In genomic region chr20:46122071-46122470, GRCh38 we compare ENCODE assay signal across 14 cellular contexts. TPM values are rescaled to one million over a fixed set of nuclear protein-coding genes. Genes with fewer than 3 reads are reported as not detected.
DNase-seq lines count a peak whose midpoint lies in the region; ATAC-seq and TF ChIP-seq lines count a peak whose summit lies in the region.
"Had no signal": no experiment of that assay in that cellular context is flagged by ENCODE, and none has a peak within 500 bp of the region (broad histone marks: within the 10 kb centered on the region; RNA-seq: fewer than 3 reads in every experiment).

No MANE protein-coding gene starts in this region.

- peaks cover 6% of the 10 kb centered on the region for H3K36me3 Mint-ChIP-seq in effector memory CD8-positive, alpha-beta T cell (ENCODE audit: insufficient read depth)
- no peaks in the 10 kb centered on the region for H3K36me3 Mint-ChIP-seq in mesothelial cell of epicardium

- H3K36me3 ChIP-seq in GM23248 (ENCODE audit: low read depth) = no peaks in the 10 kb centered on the region
- H3K36me3 ChIP-seq in smooth muscle cell (ENCODE audit: low read depth) = no peaks in the 10 kb centered on the region
- no peaks in the 10 kb centered on the region for H3K36me3 ChIP-seq in thyroid gland
- H3K36me3 ChIP-seq: Peyer's patch had no signal

- H2AFZ ChIP-seq in GM23248 (no peak overlapping the region), smooth muscle cell (ENCODE audit: low read depth) (no peak overlapping the region)

- H3K4me2 ChIP-seq in GM23248 (ENCODE audit: unreplicated experiment) = no peak overlapping the region
- H3K4me2 ChIP-seq in smooth muscle cell = peak overlapping the region; percentile 20

- no peaks in the 10 kb centered on the region for H3K9me3 Mint-ChIP-seq in effector memory CD8-positive, alpha-beta T cell
- H3K9me3 Mint-ChIP-seq in mesothelial cell of epicardium = no peaks in the 10 kb centered on the region

- no peaks in the 10 kb centered on the region for H3K27me3 ChIP-seq in GM23248 (replicated peaks; ENCODE audit: insufficient read depth)
- no peaks in the 10 kb centered on the region for H3K27me3 ChIP-seq in smooth muscle cell (ENCODE audit: low read depth)
- no peaks in the 10 kb centered on the region for H3K27me3 ChIP-seq in thyroid gland
- H3K27me3 ChIP-seq: Peyer's patch had no signal

- no peak for TF ChIP-seq POLR2A in thyroid gland (IDR thresholded peaks at IDR 0.05)

- in situ Hi-C loops in GM23248 (cut with MboI) = no loop called here

- H3K9ac ChIP-seq in GM23248 (no peak overlapping the region), smooth muscle cell (ENCODE audit: low read depth) (no peak overlapping the region)

- H3F3A ChIP-seq in GM23248 (ENCODE audit: insufficient read depth) (no peaks in the 10 kb centered on the region), smooth muscle cell (ENCODE audit: low read depth) (peaks cover 5% of the 10 kb centered on the region)

- no peaks in the 10 kb centered on the region for H3K9me3 ChIP-seq in GM23248 (ENCODE audit: low read depth)
- no peaks in the 10 kb centered on the region for H3K9me3 ChIP-seq in smooth muscle cell (replicated peaks; ENCODE audit: low read depth)
- no peaks in the 10 kb centered on the region for H3K9me3 ChIP-seq in thyroid gland
- H3K9me3 ChIP-seq: Peyer's patch had no signal

- WGBS in GM23248 (ENCODE audit: low coverage in 1 of 2, low lambda C conversion rate in 2 of 2, missing lambda C conversion rate in 2 of 2), 2 experiments = 50 to 54% methylated on average over 11 of the region's 11 CpGs
- WGBS in smooth muscle cell (ENCODE audit: low lambda C conversion rate) = 49% methylated on average over 11 of the region's 11 CpGs
- 67 to 85% methylated on average over 11 of the region's 11 CpGs for WGBS in thyroid gland, 2 donors

- no peak overlapping the region for H3K27ac Mint-ChIP-seq in effector memory CD8-positive, alpha-beta T cell
- H3K27ac Mint-ChIP-seq in mesothelial cell of epicardium = no peak overlapping the region
- H3K27ac Mint-ChIP-seq: progenitor cell of endocrine pancreas had no signal

- DNase-seq in GM23248 (peak; percentile 43), fibroblast of the aortic adventitia (ENCODE audit: low read depth) (peak; percentile 63), smooth muscle cell (lab: John Stamatoyannopoulos, UW; ENCODE audit: unreplicated experiment) (no peak), thyroid gland (no peak), mesothelial cell of epicardium (ENCODE audit: low spot score in 2 of 2, unreplicated experiment in 2 of 2) (no peak), NCI-H510A treated with DMSO at 0.1 percent for 48 hours (lab: John Stamatoyannopoulos, UW) (no peak)
- DNase-seq in effector memory CD8-positive, alpha-beta T cell = no peak
- DNase-seq: Calu3, left colon, NCI-H2081 had no signal

- H3K4me3 Mint-ChIP-seq in effector memory CD8-positive, alpha-beta T cell = no peak overlapping the region
- no peak overlapping the region for H3K4me3 Mint-ChIP-seq in mesothelial cell of epicardium

- H4K20me1 ChIP-seq in GM23248 (ENCODE audit: insufficient read depth) (no peaks in the 10 kb centered on the region), smooth muscle cell (ENCODE audit: low read depth) (peaks cover 6% of the 10 kb centered on the region)

- H3K4me1 ChIP-seq in GM23248 (ENCODE audit: insufficient read depth) = peaks cover 6% of the 10 kb centered on the region; the same call in 1 of the 2 replicates
- H3K4me1 ChIP-seq in smooth muscle cell (ENCODE audit: low read depth) = no peaks in the 10 kb centered on the region
- H3K4me1 ChIP-seq in thyroid gland = peaks cover 13 to 17% of the 10 kb centered on the region in 2 donors

- no peaks in the 10 kb centered on the region for H3K9me2 ChIP-seq in GM23248 (ENCODE audit: insufficient read depth)

- intact Hi-C loops in thyroid gland (cut with DNase I) = no loop called here

- H3K27ac ChIP-seq in GM23248 (no peak overlapping the region), smooth muscle cell (ENCODE audit: low read depth) (no peak overlapping the region), thyroid gland (no peak overlapping the region)

- TF ChIP-seq CTCF in fibroblast of the aortic adventitia (IDR thresholded peaks at IDR 0.05; ENCODE audit: insufficient read depth, low read length) (no peak), smooth muscle cell (IDR thresholded peaks at IDR 0.05; ENCODE audit: borderline replicate concordance, insufficient read depth, poor library complexity, severe bottlenecking) (no peak), thyroid gland (IDR thresholded peaks at IDR 0.05) (no peak), mesothelial cell of epicardium (IDR thresholded peaks at IDR 0.05; ENCODE audit: unreplicated experiment) (no peak)

- ATAC-seq in SK-N-SH treated with all-trans-retinoic acid at 6 μM for 48 hours = peak; percentile 91
- no peak for ATAC-seq in effector memory CD8-positive, alpha-beta T cell (replicated peaks)
- ATAC-seq: esophagus mucosa, left colon had no signal

- peaks cover 5 to 23% of the 10 kb centered on the region in 2 donors for H3K27me3 Mint-ChIP-seq in effector memory CD8-positive, alpha-beta T cell
- H3K27me3 Mint-ChIP-seq in mesothelial cell of epicardium (ENCODE audit: low read depth) = peaks cover 19% of the 10 kb centered on the region

- H3K79me2 ChIP-seq in GM23248 (ENCODE audit: insufficient read depth) (no peaks in the 10 kb centered on the region), smooth muscle cell (ENCODE audit: low read depth) (no peaks in the 10 kb centered on the region)

- H3K4me3 ChIP-seq in GM23248 = no peak overlapping the region
- H3K4me3 ChIP-seq in fibroblast of the aortic adventitia (ENCODE audit: low read depth, low read length) = no peak overlapping the region
- no peak overlapping the region for H3K4me3 ChIP-seq in smooth muscle cell
- no peak overlapping the region for H3K4me3 ChIP-seq in thyroid gland (replicated peaks in 1 of 3)
- H3K4me3 ChIP-seq: Peyer's patch had no signal

- peaks cover 8 to 15% of the 10 kb centered on the region in 2 donors for H3K4me1 Mint-ChIP-seq in effector memory CD8-positive, alpha-beta T cell (ENCODE audit: low read depth in 2 of 2)
- peaks cover 7% of the 10 kb centered on the region for H3K4me1 Mint-ChIP-seq in mesothelial cell of epicardium

TF ChIP-seq in SK-N-SH treated with all-trans-retinoic acid at 6 μM for 48 hours, 23 proteins besides CTCF, POLR2A, EP300 and RAD21:
- TF ChIP-seq, protein P1, sequence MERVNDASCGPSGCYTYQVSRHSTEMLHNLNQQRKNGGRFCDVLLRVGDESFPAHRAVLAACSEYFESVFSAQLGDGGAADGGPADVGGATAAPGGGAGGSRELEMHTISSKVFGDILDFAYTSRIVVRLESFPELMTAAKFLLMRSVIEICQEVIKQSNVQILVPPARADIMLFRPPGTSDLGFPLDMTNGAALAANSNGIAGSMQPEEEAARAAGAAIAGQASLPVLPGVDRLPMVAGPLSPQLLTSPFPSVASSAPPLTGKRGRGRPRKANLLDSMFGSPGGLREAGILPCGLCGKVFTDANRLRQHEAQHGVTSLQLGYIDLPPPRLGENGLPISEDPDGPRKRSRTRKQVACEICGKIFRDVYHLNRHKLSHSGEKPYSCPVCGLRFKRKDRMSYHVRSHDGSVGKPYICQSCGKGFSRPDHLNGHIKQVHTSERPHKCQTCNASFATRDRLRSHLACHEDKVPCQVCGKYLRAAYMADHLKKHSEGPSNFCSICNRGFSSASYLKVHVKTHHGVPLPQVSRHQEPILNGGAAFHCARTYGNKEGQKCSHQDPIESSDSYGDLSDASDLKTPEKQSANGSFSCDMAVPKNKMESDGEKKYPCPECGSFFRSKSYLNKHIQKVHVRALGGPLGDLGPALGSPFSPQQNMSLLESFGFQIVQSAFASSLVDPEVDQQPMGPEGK (CRISPR knock-in tag; IDR thresholded peaks at IDR 0.05; ENCODE audit: borderline replicate concordance) = no peak
- TF ChIP-seq CSDC2 (CRISPR knock-in tag; IDR thresholded peaks at IDR 0.05) = no peak
- no peak for TF ChIP-seq ZNF8 (CRISPR knock-in tag; IDR thresholded peaks at IDR 0.05)

RNA-seq across cellular contexts. Expression of gene CD40, which starts 4.0 kb away (rescaled TPM):
- total RNA-seq in GM23248 (2014; rRNA removed; shearing (Covaris generic)) = 1.8 and 2.5 TPM in 2 replicates
- polyA plus RNA-seq in GM23248 (2016; fragmentation: Nextera tagmentation; extraction: Ambion mirVana) = 2.8 and 3.4 TPM in 2 replicates
- total RNA-seq in fibroblast of the aortic adventitia (ENCODE audit: low replicate concordance) = 0.45 and 1.5 TPM in 2 replicates
- 13.8 and 14.5 TPM in 2 replicates for total RNA-seq in smooth muscle cell
- polyA plus RNA-seq in smooth muscle cell = 25.1 and 27.4 TPM in 2 replicates
- 10 to 100 TPM; 13.0 to 15.9 (median 15.0) TPM for total RNA-seq in thyroid gland
- 3.8 to 5.0 TPM (median 4.3 TPM) in 3 replicates for total RNA-seq in mesothelial cell of epicardium

RNA-seq across cellular contexts. Expression of gene NCOA5, which starts 32.3 kb away (rescaled TPM):
- 15.9 and 20.4 TPM in 2 replicates for total RNA-seq in GM23248 (2014; rRNA removed; shearing (Covaris generic))
- polyA plus RNA-seq in GM23248 (2016; fragmentation: Nextera tagmentation; extraction: Ambion mirVana) = 14.9 and 15.3 TPM in 2 replicates
- total RNA-seq in fibroblast of the aortic adventitia (ENCODE audit: low replicate concordance) = 11.9 and 24.0 TPM in 2 replicates
- 9.5 and 11.4 TPM in 2 replicates for total RNA-seq in smooth muscle cell
- polyA plus RNA-seq in smooth muscle cell = 8.3 and 10.5 TPM in 2 replicates
- total RNA-seq in thyroid gland = 10 to 100 TPM; 31.4 to 46.1 (median 37.4) TPM
- 37.1 to 41.2 TPM (median 40.2 TPM) in 3 replicates for total RNA-seq in mesothelial cell of epicardium

Comparison
In these comparisons a context has a peak if more than half of its experiments do, and no peak if none do; other contexts are left out.
1. DNase-seq: peak in GM23248 (single experiment) and fibroblast of the aortic adventitia (single experiment); none in smooth muscle cell (single experiment), effector memory CD8-positive, alpha-beta T cell (0 of 3), thyroid gland (0 of 2), mesothelial cell of epicardium (0 of 2) and NCI-H510A treated with DMSO at 0.1 percent for 48 hours (single experiment).